Comparison of ENCODE assay signal across 1 cellular context in the genomic region with DNA sequence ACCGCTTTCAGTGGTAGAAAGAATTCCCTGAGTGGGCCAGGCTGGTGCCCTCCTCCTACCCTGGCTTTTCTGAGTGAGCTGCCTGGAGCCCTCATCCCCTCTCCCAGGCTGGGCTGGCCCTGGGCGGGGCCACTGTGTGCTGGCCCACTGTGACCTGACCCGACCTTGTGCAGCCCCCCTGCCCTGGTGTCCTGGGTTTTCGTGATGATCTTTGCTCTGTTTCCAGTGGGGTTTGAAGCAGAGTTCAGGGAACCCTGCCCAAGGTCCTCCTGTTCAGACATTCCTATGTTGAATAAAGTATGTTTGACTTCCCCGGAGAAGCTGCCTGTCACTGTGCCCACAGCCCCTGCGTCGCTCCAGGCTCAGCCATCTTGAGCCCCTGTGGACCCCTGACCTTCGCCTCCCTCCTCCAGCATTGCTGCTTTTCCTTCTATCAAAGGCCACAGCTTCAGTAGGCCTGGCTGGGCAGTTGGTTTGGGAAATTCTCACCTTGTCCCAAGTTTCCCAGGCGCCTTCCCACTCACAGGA.
TF ChIP-seq lines count a peak whose summit lies in the region.

No MANE protein-coding gene starts in this region.

TF ChIP-seq in HepG2, 621 proteins besides CTCF, POLR2A, EP300 and RAD21 (continued from another document and continues in another):
- TF ChIP-seq RBFOX2 (IDR thresholded peaks at IDR 0.05; ENCODE audit: low read depth, low read length) (no peak), ELF3 (CRISPR knock-in tag; IDR thresholded peaks at IDR 0.05) (peak; percentile 34; the same call in 1 of the 2 replicates), EEA1 (CRISPR knock-in tag; IDR thresholded peaks at IDR 0.05; ENCODE audit: borderline replicate concordance) (no peak), MED1 (CRISPR knock-in tag; IDR thresholded peaks at IDR 0.05) (peak; percentile 55; the same call in 1 of the 2 replicates), ADNP (CRISPR knock-in tag; IDR thresholded peaks at IDR 0.05) (no peak), RXRB (CRISPR knock-in tag; IDR thresholded peaks at IDR 0.05; ENCODE audit: borderline replicate concordance) (peak; percentile 92), ELF1 (CRISPR knock-in tag; IDR thresholded peaks at IDR 0.05) (0 out of 2 replicates have a peak, but pooled peaks have one; percentile 26), SAP130 (CRISPR knock-in tag; IDR thresholded peaks at IDR 0.05; ENCODE audit: low read depth) (0 out of 2 replicates have a peak, but pooled peaks have one; percentile 21), ZNF329 (CRISPR knock-in tag; IDR thresholded peaks at IDR 0.05; ENCODE audit: low read depth) (no peak), ZNF709 (CRISPR knock-in tag; IDR thresholded peaks at IDR 0.05) (peak; percentile 42; the same call in 1 of the 2 replicates), CCAR2 (optimal IDR thresholded peaks at IDR 0.05; ENCODE audit: low read depth, low read length) (no peak), ZSCAN9 (CRISPR knock-in tag; IDR thresholded peaks at IDR 0.05; ENCODE audit: borderline replicate concordance) (no peak), MTA3 (CRISPR knock-in tag; IDR thresholded peaks at IDR 0.05) (no peak), HDAC1 (CRISPR knock-in tag; IDR thresholded peaks at IDR 0.05) (peak; percentile 41; the same call in 1 of the 2 replicates), ZBTB42 (CRISPR knock-in tag; IDR thresholded peaks at IDR 0.05) (no peak), SALL1 (CRISPR knock-in tag; IDR thresholded peaks at IDR 0.05) (peak; percentile 80), ESRRA (CRISPR knock-in tag; IDR thresholded peaks at IDR 0.05; ENCODE audit: low read depth) (peak; percentile 94), ZFP37 (CRISPR knock-in tag; IDR thresholded peaks at IDR 0.05; ENCODE audit: borderline replicate concordance) (no peak), ZNF615 (CRISPR knock-in tag; IDR thresholded peaks at IDR 0.05; ENCODE audit: borderline replicate concordance) (no peak), NCOA1 (CRISPR knock-in tag; IDR thresholded peaks at IDR 0.05) (0 out of 2 replicates have a peak, but pooled peaks have one; percentile 28), ZNF350 (CRISPR knock-in tag; IDR thresholded peaks at IDR 0.05; ENCODE audit: borderline replicate concordance, low read depth) (peak; percentile 19; the same call in 1 of the 2 replicates), SP5 (CRISPR knock-in tag; IDR thresholded peaks at IDR 0.05; ENCODE audit: borderline replicate concordance, low read depth) (peak; percentile 40; the same call in 1 of the 2 replicates), CBX5 (CRISPR knock-in tag; IDR thresholded peaks at IDR 0.05; ENCODE audit: borderline replicate concordance) (no peak), ZNF333 (CRISPR knock-in tag; IDR thresholded peaks at IDR 0.05; ENCODE audit: borderline replicate concordance) (no peak), SALL2 (CRISPR knock-in tag; IDR thresholded peaks at IDR 0.05) (no peak), POGZ (CRISPR knock-in tag; IDR thresholded peaks at IDR 0.05) (peak; percentile 55; the same call in 1 of the 2 replicates), MIXL1 (CRISPR knock-in tag; IDR thresholded peaks at IDR 0.05) (0 out of 2 replicates have a peak, but pooled peaks have one; percentile 26)
- TF ChIP-seq, protein P1, sequence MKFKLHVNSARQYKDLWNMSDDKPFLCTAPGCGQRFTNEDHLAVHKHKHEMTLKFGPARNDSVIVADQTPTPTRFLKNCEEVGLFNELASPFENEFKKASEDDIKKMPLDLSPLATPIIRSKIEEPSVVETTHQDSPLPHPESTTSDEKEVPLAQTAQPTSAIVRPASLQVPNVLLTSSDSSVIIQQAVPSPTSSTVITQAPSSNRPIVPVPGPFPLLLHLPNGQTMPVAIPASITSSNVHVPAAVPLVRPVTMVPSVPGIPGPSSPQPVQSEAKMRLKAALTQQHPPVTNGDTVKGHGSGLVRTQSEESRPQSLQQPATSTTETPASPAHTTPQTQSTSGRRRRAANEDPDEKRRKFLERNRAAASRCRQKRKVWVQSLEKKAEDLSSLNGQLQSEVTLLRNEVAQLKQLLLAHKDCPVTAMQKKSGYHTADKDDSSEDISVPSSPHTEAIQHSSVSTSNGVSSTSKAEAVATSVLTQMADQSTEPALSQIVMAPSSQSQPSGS (CRISPR knock-in tag; IDR thresholded peaks at IDR 0.05): no peak; the same call in 1 of the 2 replicates
- TF ChIP-seq, protein P2, sequence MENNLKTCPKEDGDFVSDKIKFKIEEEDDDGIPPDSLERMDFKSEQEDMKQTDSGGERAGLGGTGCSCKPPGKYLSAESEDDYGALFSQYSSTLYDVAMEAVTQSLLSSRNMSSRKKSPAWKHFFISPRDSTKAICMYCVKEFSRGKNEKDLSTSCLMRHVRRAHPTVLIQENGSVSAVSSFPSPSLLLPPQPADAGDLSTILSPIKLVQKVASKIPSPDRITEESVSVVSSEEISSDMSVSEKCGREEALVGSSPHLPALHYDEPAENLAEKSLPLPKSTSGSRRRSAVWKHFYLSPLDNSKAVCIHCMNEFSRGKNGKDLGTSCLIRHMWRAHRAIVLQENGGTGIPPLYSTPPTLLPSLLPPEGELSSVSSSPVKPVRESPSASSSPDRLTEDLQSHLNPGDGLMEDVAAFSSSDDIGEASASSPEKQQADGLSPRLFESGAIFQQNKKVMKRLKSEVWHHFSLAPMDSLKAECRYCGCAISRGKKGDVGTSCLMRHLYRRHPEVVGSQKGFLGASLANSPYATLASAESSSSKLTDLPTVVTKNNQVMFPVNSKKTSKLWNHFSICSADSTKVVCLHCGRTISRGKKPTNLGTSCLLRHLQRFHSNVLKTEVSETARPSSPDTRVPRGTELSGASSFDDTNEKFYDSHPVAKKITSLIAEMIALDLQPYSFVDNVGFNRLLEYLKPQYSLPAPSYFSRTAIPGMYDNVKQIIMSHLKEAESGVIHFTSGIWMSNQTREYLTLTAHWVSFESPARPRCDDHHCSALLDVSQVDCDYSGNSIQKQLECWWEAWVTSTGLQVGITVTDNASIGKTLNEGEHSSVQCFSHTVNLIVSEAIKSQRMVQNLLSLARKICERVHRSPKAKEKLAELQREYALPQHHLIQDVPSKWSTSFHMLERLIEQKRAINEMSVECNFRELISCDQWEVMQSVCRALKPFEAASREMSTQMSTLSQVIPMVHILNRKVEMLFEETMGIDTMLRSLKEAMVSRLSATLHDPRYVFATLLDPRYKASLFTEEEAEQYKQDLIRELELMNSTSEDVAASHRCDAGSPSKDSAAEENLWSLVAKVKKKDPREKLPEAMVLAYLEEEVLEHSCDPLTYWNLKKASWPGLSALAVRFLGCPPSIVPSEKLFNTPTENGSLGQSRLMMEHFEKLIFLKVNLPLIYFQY (CRISPR knock-in tag; IDR thresholded peaks at IDR 0.05; ENCODE audit: borderline replicate concordance): peak; percentile 93
- TF ChIP-seq, protein P3, sequence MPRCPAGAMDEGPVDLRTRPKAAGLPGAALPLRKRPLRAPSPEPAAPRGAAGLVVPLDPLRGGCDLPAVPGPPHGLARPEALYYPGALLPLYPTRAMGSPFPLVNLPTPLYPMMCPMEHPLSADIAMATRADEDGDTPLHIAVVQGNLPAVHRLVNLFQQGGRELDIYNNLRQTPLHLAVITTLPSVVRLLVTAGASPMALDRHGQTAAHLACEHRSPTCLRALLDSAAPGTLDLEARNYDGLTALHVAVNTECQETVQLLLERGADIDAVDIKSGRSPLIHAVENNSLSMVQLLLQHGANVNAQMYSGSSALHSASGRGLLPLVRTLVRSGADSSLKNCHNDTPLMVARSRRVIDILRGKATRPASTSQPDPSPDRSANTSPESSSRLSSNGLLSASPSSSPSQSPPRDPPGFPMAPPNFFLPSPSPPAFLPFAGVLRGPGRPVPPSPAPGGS (CRISPR knock-in tag; IDR thresholded peaks at IDR 0.05): no peak
- TF ChIP-seq, protein P4, sequence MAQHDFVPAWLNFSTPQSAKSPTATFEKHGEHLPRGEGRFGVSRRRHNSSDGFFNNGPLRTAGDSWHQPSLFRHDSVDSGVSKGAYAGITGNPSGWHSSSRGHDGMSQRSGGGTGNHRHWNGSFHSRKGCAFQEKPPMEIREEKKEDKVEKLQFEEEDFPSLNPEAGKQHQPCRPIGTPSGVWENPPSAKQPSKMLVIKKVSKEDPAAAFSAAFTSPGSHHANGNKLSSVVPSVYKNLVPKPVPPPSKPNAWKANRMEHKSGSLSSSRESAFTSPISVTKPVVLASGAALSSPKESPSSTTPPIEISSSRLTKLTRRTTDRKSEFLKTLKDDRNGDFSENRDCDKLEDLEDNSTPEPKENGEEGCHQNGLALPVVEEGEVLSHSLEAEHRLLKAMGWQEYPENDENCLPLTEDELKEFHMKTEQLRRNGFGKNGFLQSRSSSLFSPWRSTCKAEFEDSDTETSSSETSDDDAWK (CRISPR knock-in tag; IDR thresholded peaks at IDR 0.05): no peak
- TF ChIP-seq, protein P5, sequence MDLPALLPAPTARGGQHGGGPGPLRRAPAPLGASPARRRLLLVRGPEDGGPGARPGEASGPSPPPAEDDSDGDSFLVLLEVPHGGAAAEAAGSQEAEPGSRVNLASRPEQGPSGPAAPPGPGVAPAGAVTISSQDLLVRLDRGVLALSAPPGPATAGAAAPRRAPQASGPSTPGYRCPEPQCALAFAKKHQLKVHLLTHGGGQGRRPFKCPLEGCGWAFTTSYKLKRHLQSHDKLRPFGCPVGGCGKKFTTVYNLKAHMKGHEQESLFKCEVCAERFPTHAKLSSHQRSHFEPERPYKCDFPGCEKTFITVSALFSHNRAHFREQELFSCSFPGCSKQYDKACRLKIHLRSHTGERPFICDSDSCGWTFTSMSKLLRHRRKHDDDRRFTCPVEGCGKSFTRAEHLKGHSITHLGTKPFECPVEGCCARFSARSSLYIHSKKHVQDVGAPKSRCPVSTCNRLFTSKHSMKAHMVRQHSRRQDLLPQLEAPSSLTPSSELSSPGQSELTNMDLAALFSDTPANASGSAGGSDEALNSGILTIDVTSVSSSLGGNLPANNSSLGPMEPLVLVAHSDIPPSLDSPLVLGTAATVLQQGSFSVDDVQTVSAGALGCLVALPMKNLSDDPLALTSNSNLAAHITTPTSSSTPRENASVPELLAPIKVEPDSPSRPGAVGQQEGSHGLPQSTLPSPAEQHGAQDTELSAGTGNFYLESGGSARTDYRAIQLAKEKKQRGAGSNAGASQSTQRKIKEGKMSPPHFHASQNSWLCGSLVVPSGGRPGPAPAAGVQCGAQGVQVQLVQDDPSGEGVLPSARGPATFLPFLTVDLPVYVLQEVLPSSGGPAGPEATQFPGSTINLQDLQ (CRISPR knock-in tag; IDR thresholded peaks at IDR 0.05): no peak
- TF ChIP-seq, protein P6, sequence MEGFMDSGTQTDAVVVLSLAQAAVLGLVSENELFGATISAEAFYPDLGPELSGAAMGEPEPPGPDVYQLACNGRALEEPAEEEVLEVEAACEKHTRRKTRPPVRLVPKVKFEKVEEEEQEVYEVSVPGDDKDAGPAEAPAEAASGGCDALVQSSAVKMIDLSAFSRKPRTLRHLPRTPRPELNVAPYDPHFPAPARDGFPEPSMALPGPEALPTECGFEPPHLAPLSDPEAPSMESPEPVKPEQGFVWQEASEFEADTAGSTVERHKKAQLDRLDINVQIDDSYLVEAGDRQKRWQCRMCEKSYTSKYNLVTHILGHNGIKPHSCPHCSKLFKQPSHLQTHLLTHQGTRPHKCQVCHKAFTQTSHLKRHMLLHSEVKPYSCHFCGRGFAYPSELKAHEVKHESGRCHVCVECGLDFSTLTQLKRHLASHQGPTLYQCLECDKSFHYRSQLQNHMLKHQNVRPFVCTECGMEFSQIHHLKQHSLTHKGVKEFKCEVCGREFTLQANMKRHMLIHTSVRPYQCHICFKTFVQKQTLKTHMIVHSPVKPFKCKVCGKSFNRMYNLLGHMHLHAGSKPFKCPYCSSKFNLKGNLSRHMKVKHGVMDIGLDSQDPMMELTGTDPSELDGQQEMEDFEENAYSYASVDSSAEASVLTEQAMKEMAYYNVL (CRISPR knock-in tag; IDR thresholded peaks at IDR 0.05; ENCODE audit: borderline replicate concordance): 0 out of 2 replicates have a peak, but pooled peaks have one; percentile 58
- TF ChIP-seq, protein P7, sequence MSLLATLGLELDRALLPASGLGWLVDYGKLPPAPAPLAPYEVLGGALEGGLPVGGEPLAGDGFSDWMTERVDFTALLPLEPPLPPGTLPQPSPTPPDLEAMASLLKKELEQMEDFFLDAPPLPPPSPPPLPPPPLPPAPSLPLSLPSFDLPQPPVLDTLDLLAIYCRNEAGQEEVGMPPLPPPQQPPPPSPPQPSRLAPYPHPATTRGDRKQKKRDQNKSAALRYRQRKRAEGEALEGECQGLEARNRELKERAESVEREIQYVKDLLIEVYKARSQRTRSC (CRISPR knock-in tag; IDR thresholded peaks at IDR 0.05; ENCODE audit: low read depth): no peak
- TF ChIP-seq, protein P8, sequence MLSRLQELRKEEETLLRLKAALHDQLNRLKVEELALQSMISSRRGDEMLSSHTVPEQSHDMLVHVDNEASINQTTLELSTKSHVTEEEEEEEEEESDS (CRISPR knock-in tag; IDR thresholded peaks at IDR 0.05; ENCODE audit: borderline replicate concordance): no peak
- TF ChIP-seq, protein P9, sequence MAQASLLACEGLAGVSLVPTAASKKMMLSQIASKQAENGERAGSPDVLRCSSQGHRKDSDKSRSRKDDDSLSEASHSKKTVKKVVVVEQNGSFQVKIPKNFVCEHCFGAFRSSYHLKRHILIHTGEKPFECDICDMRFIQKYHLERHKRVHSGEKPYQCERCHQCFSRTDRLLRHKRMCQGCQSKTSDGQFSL (CRISPR knock-in tag; IDR thresholded peaks at IDR 0.05): no peak
- TF ChIP-seq, protein P10, sequence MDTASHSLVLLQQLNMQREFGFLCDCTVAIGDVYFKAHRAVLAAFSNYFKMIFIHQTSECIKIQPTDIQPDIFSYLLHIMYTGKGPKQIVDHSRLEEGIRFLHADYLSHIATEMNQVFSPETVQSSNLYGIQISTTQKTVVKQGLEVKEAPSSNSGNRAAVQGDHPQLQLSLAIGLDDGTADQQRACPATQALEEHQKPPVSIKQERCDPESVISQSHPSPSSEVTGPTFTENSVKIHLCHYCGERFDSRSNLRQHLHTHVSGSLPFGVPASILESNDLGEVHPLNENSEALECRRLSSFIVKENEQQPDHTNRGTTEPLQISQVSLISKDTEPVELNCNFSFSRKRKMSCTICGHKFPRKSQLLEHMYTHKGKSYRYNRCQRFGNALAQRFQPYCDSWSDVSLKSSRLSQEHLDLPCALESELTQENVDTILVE (CRISPR knock-in tag; IDR thresholded peaks at IDR 0.05): no peak
- TF ChIP-seq, protein P11, sequence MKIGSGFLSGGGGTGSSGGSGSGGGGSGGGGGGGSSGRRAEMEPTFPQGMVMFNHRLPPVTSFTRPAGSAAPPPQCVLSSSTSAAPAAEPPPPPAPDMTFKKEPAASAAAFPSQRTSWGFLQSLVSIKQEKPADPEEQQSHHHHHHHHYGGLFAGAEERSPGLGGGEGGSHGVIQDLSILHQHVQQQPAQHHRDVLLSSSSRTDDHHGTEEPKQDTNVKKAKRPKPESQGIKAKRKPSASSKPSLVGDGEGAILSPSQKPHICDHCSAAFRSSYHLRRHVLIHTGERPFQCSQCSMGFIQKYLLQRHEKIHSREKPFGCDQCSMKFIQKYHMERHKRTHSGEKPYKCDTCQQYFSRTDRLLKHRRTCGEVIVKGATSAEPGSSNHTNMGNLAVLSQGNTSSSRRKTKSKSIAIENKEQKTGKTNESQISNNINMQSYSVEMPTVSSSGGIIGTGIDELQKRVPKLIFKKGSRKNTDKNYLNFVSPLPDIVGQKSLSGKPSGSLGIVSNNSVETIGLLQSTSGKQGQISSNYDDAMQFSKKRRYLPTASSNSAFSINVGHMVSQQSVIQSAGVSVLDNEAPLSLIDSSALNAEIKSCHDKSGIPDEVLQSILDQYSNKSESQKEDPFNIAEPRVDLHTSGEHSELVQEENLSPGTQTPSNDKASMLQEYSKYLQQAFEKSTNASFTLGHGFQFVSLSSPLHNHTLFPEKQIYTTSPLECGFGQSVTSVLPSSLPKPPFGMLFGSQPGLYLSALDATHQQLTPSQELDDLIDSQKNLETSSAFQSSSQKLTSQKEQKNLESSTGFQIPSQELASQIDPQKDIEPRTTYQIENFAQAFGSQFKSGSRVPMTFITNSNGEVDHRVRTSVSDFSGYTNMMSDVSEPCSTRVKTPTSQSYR (CRISPR knock-in tag; IDR thresholded peaks at IDR 0.05; ENCODE audit: borderline replicate concordance): peak; percentile 25; the same call in 1 of the 2 replicates
